Comparison of ENCODE assay signal across 17 cellular contexts in genomic region chr22:47270463-47271135, GRCh38.
"Had no signal": no experiment of that assay in that cellular context is flagged by ENCODE, and none has a peak within 500 bp of the region (broad histone marks: within the 10 kb centered on the region; RNA-seq: fewer than 3 reads in every experiment).

No MANE protein-coding gene starts in this region.

- H3K4me1 ChIP-seq: esophagus muscularis mucosa, gastroesophageal sphincter, heart left ventricle had no signal

- H3K4me3 ChIP-seq: esophagus muscularis mucosa, gastroesophageal sphincter, heart left ventricle had no signal

- H3K27ac ChIP-seq: esophagus muscularis mucosa, gastroesophageal sphincter, heart left ventricle had no signal

- ATAC-seq: activated CD4-positive, CD25-positive, alpha-beta regulatory T cell treated with anti-CD3 and anti-CD28 coated beads, Interleukin-2, amount 50 U/mL, for 24 hours; gastroesophageal sphincter; heart left ventricle; left ventricle myocardium superior; stimulated activated naive CD8-positive, alpha-beta T cell treated with anti-CD3 and anti-CD28 coated beads, Interleukin-15, Interleukin-2, amounts not matched to agents 100 U/mL and 50 U/mL, for 24 hours had no signal

- H3K36me3 ChIP-seq: esophagus muscularis mucosa, gastroesophageal sphincter, heart left ventricle had no signal

- DNase-seq: activated CD4-positive, alpha-beta T cell treated with anti-CD3 and anti-CD28 coated beads, Interleukin-2, amount 50 U/mL, for 1 hour; activated CD8-positive, alpha-beta memory T cell treated with anti-CD3 and anti-CD28 coated beads, Interleukin-2, amount 50 U/mL, for 48 hours; activated gamma-delta T cell; activated T-cell treated with anti-CD3 and anti-CD28 coated beads, Interleukin-2, amount 50 U/mL, for 48 hours; effector CD8-positive, alpha-beta T cell; heart left ventricle; immature natural killer cell; kidney glomerular epithelial cell; left ventricle myocardium superior; retina; stimulated activated CD4-positive, alpha-beta T cell treated with anti-CD3 and anti-CD28 coated beads, Interleukin-2, amount 100 ng/mL, for 24 hours; stimulated activated naive CD8-positive, alpha-beta T cell treated with anti-CD3 and anti-CD28 coated beads, Interleukin-15, Interleukin-2, amounts not matched to agents 100 U/mL and 50 U/mL, for 24 hours; substantia nigra; T1000 had no signal
